1 cellular context compared by ENCODE assay signal in genomic region chr17:20016475-20016992, GRCh38. TPM values are rescaled to one million over a fixed set of nuclear protein-coding genes. Genes with fewer than 3 reads are reported as not detected.
"Had no signal": no experiment of that assay in that cellular context is flagged by ENCODE, and none has a peak within 500 bp of the region (broad histone marks: within the 10 kb centered on the region; RNA-seq: fewer than 3 reads in every experiment).

No MANE protein-coding gene starts in this region.

RNA-seq across cellular contexts. Expression of gene SPECC1, which starts 7.4 kb away (rescaled TPM):
- total RNA-seq: G401 had no signal
